ENCODE assay signal across 22 cellular contexts in genomic region chr19:6455924-6456323, GRCh38. TPM values are rescaled to one million over a fixed set of nuclear protein-coding genes. Genes with fewer than 3 reads are reported as not detected.
DNase-seq lines count a peak whose midpoint lies in the region; FAIRE-seq and TF ChIP-seq lines count a peak whose summit lies in the region.
"Had no signal": no experiment of that assay in that cellular context is flagged by ENCODE, and none has a peak within 500 bp of the region (broad histone marks: within the 10 kb centered on the region; RNA-seq: fewer than 3 reads in every experiment).

No MANE protein-coding gene starts in this region.

- intact Hi-C loops in head of caudate nucleus (cut with DNase I): no loop called here

- no peak for FAIRE-seq in urothelium cell line (lab: Jason Lieb, UNC)
- FAIRE-seq: A204.1, D721Med, GM12878, GM19239, H1 had no signal

- TF ChIP-seq CTCF in osteoblast (IDR thresholded peaks at IDR 0.05; ENCODE audit: extremely low read depth, low read depth, low read length): no peak

- H3K27me3 ChIP-seq in osteoblast (ENCODE audit: insufficient read depth, low read length): no peaks in the 10 kb centered on the region
- H3K27me3 ChIP-seq: BE2C; BLaER1 treated with 17β-estradiol and CSF1 and Interleukin-3, amounts not matched to agents 10 nM and 100 nM had no signal

- peaks cover 2% of the 10 kb centered on the region for H3K36me3 ChIP-seq in osteoblast (ENCODE audit: insufficient read depth, low read length)

- DNase-seq in Ammon's horn (ENCODE audit: low spot score) (peak; percentile 43), head of caudate nucleus (peak in 32 of 42 donors; percentile 17 to 78 (median 49)), osteoblast (ENCODE audit: insufficient read length, low spot score, missing footprints) (peak; percentile 13), urothelium cell line (ENCODE audit: low spot score) (no peak), OCI-M1 (lab: John Stamatoyannopoulos, UW) (no peak), NCI-H526 treated with DMSO at 0.1 percent for 48 hours (lab: John Stamatoyannopoulos, UW) (no peak)
- DNase-seq: BE2C; CD4-positive, alpha-beta T cell; CD8-positive, alpha-beta memory T cell; DMS 273 treated with DMSO at 0.1 percent for 48 hours; DMS79; EL; GDM1; GM23248; HCEC 1CT had no signal

- H3K4me3 ChIP-seq in osteoblast (ENCODE audit: insufficient read depth, low read length): no peak overlapping the region
- H3K4me3 ChIP-seq: BLaER1 treated with 17β-estradiol and CSF1 and Interleukin-3, amounts not matched to agents 10 nM and 100 nM; GM12878; GM23248 had no signal

- H2AFZ ChIP-seq in osteoblast (ENCODE audit: low read length): no peak overlapping the region
- H2AFZ ChIP-seq: GM23248 had no signal

- no peaks in the 10 kb centered on the region for H4K20me1 ChIP-seq in osteoblast (ENCODE audit: insufficient read depth, low read length)

- peaks cover 2% of the 10 kb centered on the region for H3K9me3 ChIP-seq in osteoblast (ENCODE audit: low read depth, low read length)

- no peak overlapping the region for H3K4me2 ChIP-seq in osteoblast (ENCODE audit: insufficient read depth, low read length)
- H3K4me2 ChIP-seq: BLaER1 treated with 17β-estradiol and CSF1 and Interleukin-3, amounts not matched to agents 10 nM and 100 nM had no signal

- H3K27ac ChIP-seq in osteoblast (ENCODE audit: low read depth, low read length): no peak overlapping the region
- H3K27ac ChIP-seq: 22Rv1; BLaER1 treated with 17β-estradiol and CSF1 and Interleukin-3, amounts not matched to agents 10 nM and 100 nM; GM23248 had no signal

- no peaks in the 10 kb centered on the region for H3K79me2 ChIP-seq in osteoblast (ENCODE audit: insufficient read depth, low read length)

- peaks cover 8% of the 10 kb centered on the region for H3K4me1 ChIP-seq in osteoblast (ENCODE audit: insufficient read depth, low read length)
- H3K4me1 ChIP-seq: BE2C had no signal

RNA-seq across cellular contexts. Expression of gene SLC25A23, which starts 3.7 kb away (rescaled TPM):
- 22.8 and 23.6 TPM in 2 replicates for total RNA-seq in osteoblast

RNA-seq across cellular contexts. Expression of gene CRB3, which starts 8.1 kb away (rescaled TPM):
- not detected in 2 replicates for total RNA-seq in osteoblast
- total RNA-seq: GM23248 had no signal

RNA-seq across cellular contexts. Expression of gene SLC25A41, which starts 22.4 kb away (rescaled TPM):
- total RNA-seq in osteoblast: not detected in 2 replicates
- total RNA-seq: GM23248, H1 had no signal

RNA-seq across cellular contexts. Expression of gene DENND1C, which starts 25.7 kb away (rescaled TPM):
- not detected in 2 replicates for total RNA-seq in osteoblast
- total RNA-seq: GM23248 had no signal

RNA-seq across cellular contexts. Expression of gene KHSRP, which starts 31.3 kb away (rescaled TPM):
- 89.9 and 90.5 TPM in 2 replicates for total RNA-seq in osteoblast

Comparison
In these comparisons a context has a peak if more than half of its experiments do, and no peak if none do; other contexts are left out.
1. DNase-seq: peak in Ammon's horn (single experiment), head of caudate nucleus (32 of 42) and osteoblast (single experiment); none in urothelium cell line (single experiment), OCI-M1 (single experiment) and NCI-H526 treated with DMSO at 0.1 percent for 48 hours (single experiment).